Comparison of ENCODE assay signal across 8 cellular contexts in the genomic region with DNA sequence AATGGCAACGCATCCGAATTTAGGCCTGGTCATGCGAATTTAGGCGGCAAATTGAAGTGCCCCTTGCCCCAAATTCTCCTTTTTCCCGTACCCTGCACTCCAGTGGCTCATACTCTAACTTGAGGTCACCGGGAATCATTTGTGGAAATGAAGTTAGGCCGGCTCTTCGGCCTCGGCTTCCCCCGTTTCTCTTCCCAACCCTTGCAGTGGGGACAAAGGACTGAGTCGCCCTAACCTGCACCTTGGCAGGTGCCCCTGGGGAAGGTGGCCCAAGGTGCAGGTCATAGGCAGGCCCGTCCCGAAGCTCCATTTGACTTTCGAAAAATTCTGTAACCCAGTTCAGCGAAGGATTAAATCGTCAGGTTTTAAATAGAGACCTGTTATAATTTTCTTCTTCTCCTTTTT. TPM values are rescaled to one million over a fixed set of nuclear protein-coding genes. Genes with fewer than 3 reads are reported as not detected.
DNase-seq lines count a peak whose midpoint lies in the region; ATAC-seq and TF ChIP-seq lines count a peak whose summit lies in the region.

No MANE protein-coding gene starts in this region.

- peaks cover 21% of the 10 kb centered on the region for H3K4me1 Mint-ChIP-seq in activated naive CD4-positive, alpha-beta T cell treated with anti-CD3 and anti-CD28 coated beads for 36 hours (ENCODE audit: low read depth)
- peaks cover 12 to 19% of the 10 kb centered on the region in 2 donors for H3K4me1 Mint-ChIP-seq in immature natural killer cell

- H3K27ac ChIP-seq in suprapubic skin: peak overlapping the region; percentile 95

- no peak for TF ChIP-seq EP300 in suprapubic skin (IDR thresholded peaks at IDR 0.05)

- WGBS in suprapubic skin: 37% methylated on average over 9 of the region's 16 CpGs

- peak overlapping the region; percentile 92 for H3K4me3 ChIP-seq in suprapubic skin

- TF ChIP-seq POLR2A in suprapubic skin (IDR thresholded peaks at IDR 0.05): no peak

- no peaks in the 10 kb centered on the region for H3K27me3 Mint-ChIP-seq in activated naive CD4-positive, alpha-beta T cell treated with anti-CD3 and anti-CD28 coated beads for 36 hours (ENCODE audit: low read depth)
- H3K27me3 Mint-ChIP-seq in immature natural killer cell (ENCODE audit: low read depth in 3 of 3): peaks cover 0 to 5% (median 1%) of the 10 kb centered on the region in 3 donors

- ATAC-seq in activated naive CD4-positive, alpha-beta T cell treated with anti-CD3 and anti-CD28 coated beads, Interleukin-2, amount 50 U/mL, for 72 hours: no peak

- no peaks in the 10 kb centered on the region for H3K27me3 ChIP-seq in suprapubic skin

- no peaks in the 10 kb centered on the region for H3K36me3 ChIP-seq in suprapubic skin

- H3K36me3 Mint-ChIP-seq in activated naive CD4-positive, alpha-beta T cell treated with anti-CD3 and anti-CD28 coated beads for 36 hours (ENCODE audit: low read depth): peaks cover 2% of the 10 kb centered on the region
- H3K36me3 Mint-ChIP-seq in activated naive CD4-positive, alpha-beta T cell treated with anti-CD3 and anti-CD28 coated beads, Interleukin-2, amount 50 U/mL, for 72 hours: peaks cover 0 to 2% of the 10 kb centered on the region in 2 donors
- peaks cover 0 to 3% (median 0%) of the 10 kb centered on the region in 3 donors for H3K36me3 Mint-ChIP-seq in immature natural killer cell

- peaks cover 26% of the 10 kb centered on the region for H3K4me1 ChIP-seq in suprapubic skin

- H3K9me3 Mint-ChIP-seq in activated naive CD4-positive, alpha-beta T cell treated with anti-CD3 and anti-CD28 coated beads for 36 hours: no peaks in the 10 kb centered on the region
- peaks cover 0 to 5% of the 10 kb centered on the region in 2 donors for H3K9me3 Mint-ChIP-seq in activated naive CD4-positive, alpha-beta T cell treated with anti-CD3 and anti-CD28 coated beads, Interleukin-2, amount 50 U/mL, for 72 hours
- no peaks in the 10 kb centered on the region for H3K9me3 Mint-ChIP-seq in immature natural killer cell

- DNase-seq in activated naive CD4-positive, alpha-beta T cell treated with anti-CD3 and anti-CD28 coated beads for 36 hours: no peak
- no peak for DNase-seq in activated naive CD4-positive, alpha-beta T cell treated with anti-CD3 and anti-CD28 coated beads, Interleukin-2, amount 50 U/mL, for 16 hours
- DNase-seq in activated naive CD4-positive, alpha-beta T cell treated with anti-CD3 and anti-CD28 coated beads, Interleukin-2, amount 50 U/mL, for 72 hours (ENCODE audit: low spot score in 2 of 2): peak in 1 of 2 donors; percentile 18
- no peak for DNase-seq in immature natural killer cell
- DNase-seq in suprapubic skin (ENCODE audit: low spot score in 2 of 2): no peak
- DNase-seq in activated CD4-positive, CD25-positive, alpha-beta regulatory T cell treated with anti-CD3 and anti-CD28 coated beads, Interleukin-2, amount 50 U/mL, for 72 hours: no peak
- DNase-seq in COR-L47 (lab: John Stamatoyannopoulos, UW): no peak
- no peak for DNase-seq in activated CD4-positive, alpha-beta T cell treated with anti-CD3 and anti-CD28 coated beads for 4 hours

- H3K9me3 ChIP-seq in suprapubic skin: no peaks in the 10 kb centered on the region

- intact Hi-C loops in activated naive CD4-positive, alpha-beta T cell treated with anti-CD3 and anti-CD28 coated beads for 36 hours (cut with micrococcal nuclease): loop anchor here (1.0 to 5.0 kb wide), 11 partner anchors 11 to 1630 kb away; a partner anchor contains a TSS

- H3K27ac Mint-ChIP-seq in activated naive CD4-positive, alpha-beta T cell treated with anti-CD3 and anti-CD28 coated beads for 36 hours: peak overlapping the region; percentile 90
- H3K27ac Mint-ChIP-seq in activated naive CD4-positive, alpha-beta T cell treated with anti-CD3 and anti-CD28 coated beads, Interleukin-2, amount 50 U/mL, for 72 hours: peak overlapping the region; percentile 31 to 75
- peak overlapping the region in 5 of 6 donors; percentile 64 to 84 (median 81) for H3K27ac Mint-ChIP-seq in immature natural killer cell

- H3K4me3 Mint-ChIP-seq in activated naive CD4-positive, alpha-beta T cell treated with anti-CD3 and anti-CD28 coated beads for 36 hours: peak overlapping the region; percentile 87
- peak overlapping the region; percentile 82 to 87 (median 83) for H3K4me3 Mint-ChIP-seq in immature natural killer cell

- TF ChIP-seq CTCF in suprapubic skin (IDR thresholded peaks at IDR 0.05): no peak

- CTCF ChIA-PET in activated naive CD4-positive, alpha-beta T cell treated with anti-CD3 and anti-CD28 coated beads for 36 hours (lab: Charles Lee): interaction anchor here (0.6 to 2.8 kb wide), 9 partner anchors 10 to 520 kb away, joined by 3 to 17 read pairs (median 4); a partner anchor contains a TSS

RNA-seq across cellular contexts. Expression of a gene that starts 0.8 kb away (rescaled TPM):
- total RNA-seq in activated naive CD4-positive, alpha-beta T cell treated with anti-CD3 and anti-CD28 coated beads for 36 hours: 10 to 100 TPM; 21.7 to 22.3 TPM
- 10 to 100 TPM in 1 of 2 donors, under 1 TPM in 1; 0.77 to 20.4 TPM for total RNA-seq in activated naive CD4-positive, alpha-beta T cell treated with anti-CD3 and anti-CD28 coated beads, Interleukin-2, amount 50 U/mL, for 72 hours
- 10 to 100 TPM in 2 of 3 donors, 1 to 10 TPM in 1; 7.1 to 21.8 (median 17.8) TPM for polyA plus RNA-seq in immature natural killer cell
- total RNA-seq in suprapubic skin: 10 to 100 TPM in 3 of 4 donors, 1 to 10 TPM in 1; 9.3 to 24.8 (median 17.1) TPM

RNA-seq across cellular contexts. Expression of a gene that starts 48.9 kb away (rescaled TPM):
- total RNA-seq in activated naive CD4-positive, alpha-beta T cell treated with anti-CD3 and anti-CD28 coated beads for 36 hours: 10 to 100 TPM; 39.1 to 40.6 TPM
- total RNA-seq in activated naive CD4-positive, alpha-beta T cell treated with anti-CD3 and anti-CD28 coated beads, Interleukin-2, amount 50 U/mL, for 72 hours: 10 to 100 TPM; 64.5 to 71.3 TPM
- 10 to 100 TPM; 44.2 to 50.4 (median 44.8) TPM for polyA plus RNA-seq in immature natural killer cell
- 100 to 1,000 TPM in 2 of 4 donors, 10 to 100 TPM in 2; 82.5 to 129 (median 98.3) TPM for total RNA-seq in suprapubic skin
